1 cellular context compared by ENCODE assay signal in the genomic region with DNA sequence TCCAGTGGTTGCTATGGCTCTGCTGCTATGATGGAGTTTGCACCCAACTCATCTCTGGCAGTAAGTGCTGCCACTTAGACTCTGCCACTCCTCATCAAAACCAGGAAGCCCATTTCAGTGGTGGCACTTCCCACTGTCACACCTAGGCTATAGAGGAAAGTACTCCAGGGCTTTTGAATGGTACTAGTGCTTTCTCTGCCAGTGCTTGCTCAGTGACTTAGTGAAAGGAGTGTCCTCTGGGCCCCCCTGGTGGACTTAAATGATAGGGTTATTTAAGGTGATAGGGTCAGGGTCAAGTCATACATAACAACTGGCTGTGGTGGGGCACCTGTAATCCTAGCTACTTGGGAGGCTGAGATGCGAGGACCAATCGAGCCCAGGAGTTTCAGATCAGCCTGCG.
A peak's percentile ranks its signal among the peaks of the same experiment; 100 is the strongest.
TF ChIP-seq lines count a peak whose summit lies in the region.

No MANE protein-coding gene starts in this region.

TF ChIP-seq in H1, 55 proteins besides CTCF, POLR2A, EP300 and RAD21:
- TF ChIP-seq RXRA (IDR thresholded peaks at IDR 0.05; ENCODE audit: insufficient read depth, low read depth, low read length) (0 out of 2 replicates have a peak, but pooled peaks have one; percentile 40), EGR1 (IDR thresholded peaks at IDR 0.05; ENCODE audit: borderline replicate concordance, low read depth, low read length) (no peak)
TF ChIP-seq in H1: peak in this region for 1.
